ENCODE assay signal across 12 cellular contexts in the genomic region with DNA sequence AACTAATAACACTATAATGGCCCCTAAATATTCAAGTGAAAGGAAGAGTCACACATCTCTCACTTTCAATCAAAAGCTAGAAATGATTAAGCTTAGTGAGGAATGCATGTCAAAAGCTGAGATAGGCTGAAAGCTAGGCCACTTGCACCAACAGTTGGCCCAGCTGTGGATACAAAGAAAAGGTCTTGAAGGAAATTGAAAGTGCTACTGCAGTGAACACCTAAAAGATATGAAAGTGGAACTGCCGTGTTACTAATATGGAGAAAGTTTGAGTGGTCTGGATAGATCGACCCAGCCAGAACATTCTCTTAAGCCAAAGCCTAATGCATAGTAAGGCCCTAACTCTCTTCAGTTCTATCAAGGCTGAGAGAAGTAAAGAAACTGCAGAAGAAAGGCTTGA. TPM values are rescaled to one million over a fixed set of nuclear protein-coding genes. Genes with fewer than 3 reads are reported as not detected.
DNase-seq lines count a peak whose midpoint lies in the region; ATAC-seq, FAIRE-seq and TF ChIP-seq lines count a peak whose summit lies in the region.
"Had no signal": no experiment of that assay in that cellular context is flagged by ENCODE, and none has a peak within 500 bp of the region (broad histone marks: within the 10 kb centered on the region; RNA-seq: fewer than 3 reads in every experiment).

No MANE protein-coding gene starts in this region.

- H3K36me3 ChIP-seq in GM12878 (ENCODE audit: control insufficient read depth in 2 of 2, insufficient read depth in 2 of 2, low read length in 1 of 2): no peaks in the 10 kb centered on the region
- H3K36me3 ChIP-seq: upper lobe of right lung had no signal

- peak; percentile 95 for ATAC-seq in activated CD4-positive, alpha-beta T cell treated with anti-CD3 and anti-CD28 coated beads for 36 hours
- ATAC-seq in GM21515 (IDR thresholded peaks at IDR 0.05; ENCODE audit: unreplicated experiment) (peak; percentile 100), HG03159 (IDR thresholded peaks at IDR 0.05; ENCODE audit: unreplicated experiment) (peak; percentile 100), GM12878 (peak; percentile 99)
- ATAC-seq: upper lobe of right lung had no signal

- no TSS peak for BruUV-seq in GM12878 (replicated peaks; lab: Mats Ljungman, UMichigan)

- no peak overlapping the region for H3K9ac ChIP-seq in GM12878 (ENCODE audit: control insufficient read depth, insufficient read depth, low read length)

- peaks cover 11% of the 10 kb centered on the region; the same call in 1 of the 2 replicates for H3K4me1 ChIP-seq in GM12878 (ENCODE audit: control insufficient read depth, insufficient read depth, low read length)
- H3K4me1 ChIP-seq: upper lobe of right lung had no signal

- no peak overlapping the region for H2AFZ ChIP-seq in GM12878 (ENCODE audit: control insufficient read depth, low read depth, low read length)

- no peaks in the 10 kb centered on the region for H3K36me3 Mint-ChIP-seq in activated CD4-positive, alpha-beta T cell treated with anti-CD3 and anti-CD28 coated beads for 36 hours (ENCODE audit: low read depth)

- no peak overlapping the region for H3K4me3 Mint-ChIP-seq in activated CD4-positive, alpha-beta T cell treated with anti-CD3 and anti-CD28 coated beads for 36 hours

- H3K27me3 ChIP-seq in GM12878 (replicated peaks in 1 of 2; ENCODE audit: control insufficient read depth in 2 of 2, insufficient read depth in 2 of 2, low read length in 1 of 2): peaks cover 0 to 13% of the 10 kb centered on the region in 2 experiments; a peak in 3 of 4 replicates
- H3K27me3 ChIP-seq: upper lobe of right lung had no signal

- H3K27ac ChIP-seq in GM12878 (ENCODE audit: control insufficient read depth, insufficient read depth): no peak overlapping the region
- H3K27ac ChIP-seq: upper lobe of right lung had no signal

- H3K4me1 Mint-ChIP-seq in activated CD4-positive, alpha-beta T cell treated with anti-CD3 and anti-CD28 coated beads for 36 hours: peaks cover 21% of the 10 kb centered on the region

- DNase-seq in activated CD4-positive, alpha-beta T cell treated with anti-CD3 and anti-CD28 coated beads for 36 hours: peak; percentile 61
- DNase-seq in activated CD4-positive, alpha-beta T cell treated with anti-CD3 and anti-CD28 coated beads, Interleukin-2, amount 50 U/mL, for 4 hours: no peak
- DNase-seq in GM12878 (ENCODE audit: low read depth, low spot score): peak; percentile 62
- no peak for DNase-seq in NCI-H446 (lab: John Stamatoyannopoulos, UW)
- no peak for DNase-seq in NCI-H1694 treated with DMSO at 0.1 percent for 48 hours (lab: John Stamatoyannopoulos, UW)
- DNase-seq in NCI-H1092 treated with DMSO at 0.1 percent for 48 hours (lab: John Stamatoyannopoulos, UW): no peak
- DNase-seq: aorta, mesendoderm, upper lobe of right lung had no signal

- TF ChIP-seq CTCF in GM12878 (IDR thresholded peaks at IDR 0.05 in 2 of 3, conservative IDR thresholded peaks at IDR 0.05 in 1 of 3; ENCODE audit: control insufficient read depth in 2 of 3, extremely low read depth in 1 of 3, insufficient read depth in 1 of 3, low read depth in 3 of 3, low read length in 3 of 3): no peak

- CTCF ChIA-PET in activated CD4-positive, alpha-beta T cell treated with anti-CD3 and anti-CD28 coated beads for 36 hours (lab: Charles Lee): interaction anchor here (0.7 to 1.2 kb wide), 3 partner anchors 14 to 1742 kb away, joined by 3 read pairs; no protein-coding TSS in a partner anchor
- CTCF ChIA-PET in GM12878 (lab: Yijun Ruan, JAX): interaction anchor here (0.6 to 1.6 kb wide), 4 partner anchors 73 to 271 kb away, joined by 3 to 10 read pairs (median 4); no protein-coding TSS in a partner anchor

- RAD21 ChIA-PET in GM12878 (lab: Charles Lee; ENCODE audit: unreplicated experiment): interaction anchor here (1.2 kb wide), 1 partner anchor 180 kb away, joined by 3 read pairs; no protein-coding TSS in a partner anchor

- H3K27me3 Mint-ChIP-seq in activated CD4-positive, alpha-beta T cell treated with anti-CD3 and anti-CD28 coated beads for 36 hours: peaks cover 4% of the 10 kb centered on the region

- no peak for TF ChIP-seq RAD21 in GM12878 (IDR thresholded peaks at IDR 0.05; ENCODE audit: insufficient read depth, low read depth, low read length)

- SMC1A ChIA-PET in GM12878 (lab: Charles Lee; ENCODE audit: uncharacterized antibody, unreplicated experiment): interaction anchor here (1.3 to 2.7 kb wide), 8 partner anchors 11 to 182 kb away, joined by 3 to 13 read pairs (median 6); a partner anchor contains a TSS

- 2% methylated on average over 2 of the region's 2 CpGs for WGBS in GM12878 (ENCODE audit: insufficient coverage, insufficient replicate concordance, low lambda C conversion rate, missing lambda C conversion rate)

- H3K4me2 ChIP-seq in GM12878 (ENCODE audit: control insufficient read depth, insufficient read depth): peak overlapping the region; percentile 70; the same call in 1 of the 2 replicates

- intact Hi-C loops in activated CD4-positive, alpha-beta T cell treated with anti-CD3 and anti-CD28 coated beads for 36 hours (cut with DNase I, micrococcal nuclease): loop anchor here in 1 of 2 experiments (1.0 kb wide), 1 partner anchor 12 kb away; a partner anchor contains a TSS
- intact Hi-C loops in GM12878 (cut with micrococcal nuclease; ENCODE audit: unreplicated experiment): no loop called here

- H3K79me2 ChIP-seq in GM12878 (ENCODE audit: control insufficient read depth, insufficient read depth, low read length): no peaks in the 10 kb centered on the region

- in situ Hi-C loops in GM12878 (cut with MboI): no loop called here

- H3K9me3 Mint-ChIP-seq in activated CD4-positive, alpha-beta T cell treated with anti-CD3 and anti-CD28 coated beads for 36 hours (ENCODE audit: low read depth): no peaks in the 10 kb centered on the region

- no peak for TF ChIP-seq POLR2A in GM12878 (IDR thresholded peaks at IDR 0.05; ENCODE audit: low read depth, low read length)

- no peaks in the 10 kb centered on the region for H4K20me1 ChIP-seq in GM12878 (ENCODE audit: control insufficient read depth, insufficient read depth)

- POLR2A ChIA-PET in activated CD4-positive, alpha-beta T cell treated with anti-CD3 and anti-CD28 coated beads for 36 hours (lab: Charles Lee): no interaction called here
- POLR2A ChIA-PET in GM12878 (lab: Charles Lee): no interaction called here

- no peak for TF ChIP-seq EP300 in GM12878 (IDR thresholded peaks at IDR 0.05; ENCODE audit: borderline replicate concordance in 1 of 2, control insufficient read depth in 1 of 2, low read depth in 2 of 2, low read length in 2 of 2)

- peak; percentile 95 for FAIRE-seq in GM12878 (lab: Jason Lieb, UNC)
- FAIRE-seq: A204.1 had no signal

- H3K4me3 ChIP-seq in GM12878: no peak overlapping the region
- H3K4me3 ChIP-seq: upper lobe of right lung had no signal

- H3K27ac Mint-ChIP-seq in activated CD4-positive, alpha-beta T cell treated with anti-CD3 and anti-CD28 coated beads for 36 hours: no peak overlapping the region

- H3K9me3 ChIP-seq in GM12878 (replicated peaks; ENCODE audit: control insufficient read depth, insufficient read depth, low read length): no peaks in the 10 kb centered on the region
- H3K9me3 ChIP-seq: upper lobe of right lung had no signal

TF ChIP-seq in GM12878, 131 proteins besides CTCF, POLR2A, EP300 and RAD21 (continues in another document):
- TF ChIP-seq, protein P1, sequence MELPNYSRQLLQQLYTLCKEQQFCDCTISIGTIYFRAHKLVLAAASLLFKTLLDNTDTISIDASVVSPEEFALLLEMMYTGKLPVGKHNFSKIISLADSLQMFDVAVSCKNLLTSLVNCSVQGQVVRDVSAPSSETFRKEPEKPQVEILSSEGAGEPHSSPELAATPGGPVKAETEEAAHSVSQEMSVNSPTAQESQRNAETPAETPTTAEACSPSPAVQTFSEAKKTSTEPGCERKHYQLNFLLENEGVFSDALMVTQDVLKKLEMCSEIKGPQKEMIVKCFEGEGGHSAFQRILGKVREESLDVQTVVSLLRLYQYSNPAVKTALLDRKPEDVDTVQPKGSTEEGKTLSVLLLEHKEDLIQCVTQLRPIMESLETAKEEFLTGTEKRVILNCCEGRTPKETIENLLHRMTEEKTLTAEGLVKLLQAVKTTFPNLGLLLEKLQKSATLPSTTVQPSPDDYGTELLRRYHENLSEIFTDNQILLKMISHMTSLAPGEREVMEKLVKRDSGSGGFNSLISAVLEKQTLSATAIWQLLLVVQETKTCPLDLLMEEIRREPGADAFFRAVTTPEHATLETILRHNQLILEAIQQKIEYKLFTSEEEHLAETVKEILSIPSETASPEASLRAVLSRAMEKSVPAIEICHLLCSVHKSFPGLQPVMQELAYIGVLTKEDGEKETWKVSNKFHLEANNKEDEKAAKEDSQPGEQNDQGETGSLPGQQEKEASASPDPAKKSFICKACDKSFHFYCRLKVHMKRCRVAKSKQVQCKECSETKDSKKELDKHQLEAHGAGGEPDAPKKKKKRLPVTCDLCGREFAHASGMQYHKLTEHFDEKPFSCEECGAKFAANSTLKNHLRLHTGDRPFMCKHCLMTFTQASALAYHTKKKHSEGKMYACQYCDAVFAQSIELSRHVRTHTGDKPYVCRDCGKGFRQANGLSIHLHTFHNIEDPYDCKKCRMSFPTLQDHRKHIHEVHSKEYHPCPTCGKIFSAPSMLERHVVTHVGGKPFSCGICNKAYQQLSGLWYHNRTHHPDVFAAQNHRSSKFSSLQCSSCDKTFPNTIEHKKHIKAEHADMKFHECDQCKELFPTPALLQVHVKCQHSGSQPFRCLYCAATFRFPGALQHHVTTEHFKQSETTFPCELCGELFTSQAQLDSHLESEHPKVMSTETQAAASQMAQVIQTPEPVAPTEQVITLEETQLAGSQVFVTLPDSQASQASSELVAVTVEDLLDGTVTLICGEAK (IDR thresholded peaks at IDR 0.05; ENCODE audit: borderline replicate concordance): peak; percentile 20; the same call in 1 of the 2 replicates

RNA-seq across cellular contexts. Expression of a gene that starts 12.1 kb away (rescaled TPM):
- total RNA-seq in activated CD4-positive, alpha-beta T cell treated with anti-CD3 and anti-CD28 coated beads for 36 hours: 10 to 100 TPM; 23.9 to 25.5 TPM
- 77.3 and 79.6 TPM in 2 replicates for total RNA-seq in GM12878 (2013; cell fraction: nucleolus; rRNA removed)
- total RNA-seq in GM12878 (2014; rRNA removed) (11.0 and 11.3 TPM in 2 replicates), GM12878 (2014; rRNA removed; fragmentation: Illumina TruSeq; extraction: Trizol) (12.9 and 14.3 TPM in 2 replicates), GM12878 (2021) (10.8 and 14.1 TPM in 2 replicates)
- polyA plus RNA-seq in GM12878 (2011; ENCODE audit: low read depth): 2.6 TPM
- polyA plus RNA-seq in GM12878 (2011; rRNA removed) (17.1 and 28.8 TPM in 2 replicates), GM12878 (2014; fragmentation: Illumina TruSeq; extraction: Trizol) (8.4 and 11.1 TPM in 2 replicates), GM12878 (2014; fragmentation: Nextera tagmentation; extraction: Ambion mirVana) (1 to 10 TPM; 2.2 to 2.8 TPM), GM12878 (2014; rRNA removed) (7.1 and 12.7 TPM in 2 replicates), GM12878 (2016; fragmentation: Nextera tagmentation; extraction: Ambion mirVana) (10 to 100 TPM; 13.3 to 14.8 TPM)
- 7.5 and 7.9 TPM in 2 replicates for polyA plus RNA-seq in GM12878 (2011; cell fraction: cytosol; rRNA removed)
- 19.5 and 22.5 TPM in 2 replicates for polyA plus RNA-seq in GM12878 (2011; cell fraction: nucleus; rRNA removed)
- polyA plus RNA-seq in GM12878 (2012): 4.5 and 7.9 TPM in 2 replicates
- 18.1 and 27.3 TPM in 2 replicates for polyA minus RNA-seq in GM12878 (2011; rRNA and poly(A)+ RNA removed)
- 5.8 and 7.1 TPM in 2 replicates for polyA minus RNA-seq in GM12878 (2011; cell fraction: cytosol; rRNA and poly(A)+ RNA removed)
- polyA minus RNA-seq in GM12878 (2011; cell fraction: nucleus; rRNA and poly(A)+ RNA removed): 41.1 and 60.9 TPM in 2 replicates

Comparison
In these comparisons a context has a peak if more than half of its experiments do, and no peak if none do; other contexts are left out.
1. DNase-seq: peak in activated CD4-positive, alpha-beta T cell treated with anti-CD3 and anti-CD28 coated beads for 36 hours (single experiment) and GM12878 (single experiment); none in activated CD4-positive, alpha-beta T cell treated with anti-CD3 and anti-CD28 coated beads, Interleukin-2, amount 50 U/mL, for 4 hours (0 of 2), NCI-H446 (0 of 2), NCI-H1694 treated with DMSO at 0.1 percent for 48 hours (single experiment) and NCI-H1092 treated with DMSO at 0.1 percent for 48 hours (single experiment).
2. Peak in every context shown above with its lines, with median percentiles within 50 percentile points of each other: ATAC-seq.